In genomic region chr5:61625682-61626620, GRCh38 we compare ENCODE assay signal across 8 cellular contexts.
A peak's percentile ranks its signal among the peaks of the same experiment; 100 is the strongest.
DNase-seq lines count a peak whose midpoint lies in the region; ATAC-seq, FAIRE-seq and TF ChIP-seq lines count a peak whose summit lies in the region.

No MANE protein-coding gene starts in this region.

- H3K9me3 Mint-ChIP-seq in brain = peaks cover 2 to 14% (median 8%) of the 10 kb centered on the region in 5 experiments

- H3K36me3 Mint-ChIP-seq in brain = no peaks in the 10 kb centered on the region

- no peak for TF ChIP-seq CTCF in A549 (IDR thresholded peaks at IDR 0.05)
- no peak for TF ChIP-seq CTCF in brain (conservative IDR thresholded peaks at IDR 0.05)
- no peak for TF ChIP-seq CTCF in retinal pigment epithelial cell (conservative IDR thresholded peaks at IDR 0.05; ENCODE audit: low read depth, low read length)

- peak overlapping the region in 1 of 5 experiments; percentile 96 for H3K27ac Mint-ChIP-seq in brain

- no peak for TF ChIP-seq EP300 in A549 (IDR thresholded peaks at IDR 0.05)

- DNase-seq in A549 (ENCODE audit: low read depth in 1 of 2, low spot score in 1 of 2) (peak; percentile 66 to 68), NCI-H345 treated with DMSO at 0.1 percent for 48 hours (lab: John Stamatoyannopoulos, UW; ENCODE audit: unreplicated experiment) (peak; percentile 12), retinal pigment epithelial cell (ENCODE audit: low read depth) (no peak), DMS153 treated with DMSO at 0.1 percent for 48 hours (lab: John Stamatoyannopoulos, UW; ENCODE audit: unreplicated experiment) (no peak), NCI-H2171 (lab: John Stamatoyannopoulos, UW) (no peak)

- no peaks in the 10 kb centered on the region for H3K27me3 ChIP-seq in iPS-18a (ENCODE audit: control insufficient read depth, insufficient read depth, low read length)

- H3K36me3 ChIP-seq in iPS-18a (ENCODE audit: control insufficient read depth, low read depth, low read length) = no peaks in the 10 kb centered on the region

- peak; percentile 26; the same call in 1 of the 2 replicates for TF ChIP-seq POLR2A in A549 (IDR thresholded peaks at IDR 0.05; ENCODE audit: low read length)

- 13% methylated on average over 23 of the region's 76 CpGs for WGBS in A549 (ENCODE audit: missing lambda C conversion rate)

- H3K4me2 ChIP-seq in A549 = peak overlapping the region; percentile 89

- H3K4me3 ChIP-seq in A549 = peak overlapping the region; percentile 54
- peak overlapping the region; percentile 58 for H3K4me3 ChIP-seq in iPS-18a (ENCODE audit: low read length)
- peak overlapping the region; percentile 65 for H3K4me3 ChIP-seq in retinal pigment epithelial cell (ENCODE audit: low read length)

- ATAC-seq in A549 (peak; percentile 90 to 91), GM19372 (IDR thresholded peaks at IDR 0.05; ENCODE audit: low read depth, unreplicated experiment) (peak; percentile 63)

- H3K4me1 ChIP-seq in A549 = peaks cover 50% of the 10 kb centered on the region
- H3K4me1 ChIP-seq in iPS-18a (ENCODE audit: control insufficient read depth, low read depth, low read length) = peaks cover 9% of the 10 kb centered on the region

- CTCF ChIA-PET in A549 (lab: Yijun Ruan, JAX) = interaction anchor here (0.8 to 1.8 kb wide), 6 partner anchors 12 to 572 kb away, joined by 3 to 5 read pairs (median 3); no protein-coding TSS in a partner anchor

- H3K9ac ChIP-seq in iPS-18a (ENCODE audit: low read length) = peak overlapping the region; percentile 45

- H3K9me3 ChIP-seq in A549 (no peaks in the 10 kb centered on the region), iPS-18a (ENCODE audit: control insufficient read depth, low read depth, low read length) (no peaks in the 10 kb centered on the region)

- TF ChIP-seq RAD21 in A549 (conservative IDR thresholded peaks at IDR 0.05 in 1 of 2, IDR thresholded peaks at IDR 0.05 in 1 of 2) = 0 out of 5 replicates have a peak, but pooled peaks of 1 of the 2 experiments have one; percentile 33

- FAIRE-seq in A549 (lab: Jason Lieb, UNC) = no peak

- H3K27ac ChIP-seq in A549 = peak overlapping the region; percentile 87 to 96
- no peak overlapping the region for H3K27ac ChIP-seq in iPS-18a (ENCODE audit: low read length)

- peaks cover 45% of the 10 kb centered on the region for H3K4me1 Mint-ChIP-seq in brain

- POLR2A ChIA-PET in A549 (lab: Yijun Ruan, JAX) = interaction anchor here (0.9 kb wide), 1 partner anchor 294 kb away, joined by 4 read pairs; the partner anchor contains the start of gene ZSWIM6

- peak overlapping the region in 4 of 5 experiments; percentile 60 to 76 (median 70) for H3K4me3 Mint-ChIP-seq in brain

- H3K27me3 Mint-ChIP-seq in brain = peaks cover 4% of the 10 kb centered on the region

TF ChIP-seq in A549, 52 proteins besides CTCF, POLR2A, EP300 and RAD21 (continues in another document):
- TF ChIP-seq JUNB (IDR thresholded peaks at IDR 0.05) (no peak), FOSL2 (IDR thresholded peaks at IDR 0.05) (no peak), FOSL2 (CRISPR knock-in tag; IDR thresholded peaks at IDR 0.05) (no peak), NPAS2 (CRISPR knock-in tag; IDR thresholded peaks at IDR 0.05; ENCODE audit: borderline replicate concordance) (no peak), CBX8 (IDR thresholded peaks at IDR 0.05) (no peak), BHLHE40 (IDR thresholded peaks at IDR 0.05; ENCODE audit: low read depth, low read length) (no peak), ZC3H11A (IDR thresholded peaks at IDR 0.05) (no peak), NFE2L2 (conservative IDR thresholded peaks at IDR 0.05; ENCODE audit: low read length) (no peak), SREBF2 (IDR thresholded peaks at IDR 0.05) (no peak), ZFP36 (IDR thresholded peaks at IDR 0.05; ENCODE audit: borderline replicate concordance, partially characterized antibody) (no peak), TFCP2L1 (CRISPR knock-in tag; IDR thresholded peaks at IDR 0.05) (no peak), HDAC2 (IDR thresholded peaks at IDR 0.05) (no peak), CHD2 (IDR thresholded peaks at IDR 0.05; ENCODE audit: low read length, partially characterized antibody) (no peak), CHD4 (IDR thresholded peaks at IDR 0.05; ENCODE audit: borderline replicate concordance) (no peak), POLR2AphosphoS2 (conservative IDR thresholded peaks at IDR 0.05; ENCODE audit: low read length) (no peak), EHMT2 (IDR thresholded peaks at IDR 0.05; ENCODE audit: low read depth) (no peak), PHF8 (IDR thresholded peaks at IDR 0.05; ENCODE audit: borderline replicate concordance, low read depth) (no peak), FOXS1 (CRISPR knock-in tag; IDR thresholded peaks at IDR 0.05) (no peak), HOXA7 (CRISPR knock-in tag; IDR thresholded peaks at IDR 0.05) (no peak), ELK1 (IDR thresholded peaks at IDR 0.05; ENCODE audit: low read depth, low read length) (no peak), KDM5A (IDR thresholded peaks at IDR 0.05) (no peak), RARB (CRISPR knock-in tag; IDR thresholded peaks at IDR 0.05) (no peak), RCOR1 (IDR thresholded peaks at IDR 0.05; ENCODE audit: low read depth, low read length) (no peak), HOXB5 (CRISPR knock-in tag; IDR thresholded peaks at IDR 0.05) (no peak), ZNF302 (CRISPR knock-in tag; IDR thresholded peaks at IDR 0.05) (no peak), SMC3 (IDR thresholded peaks at IDR 0.05) (peak; percentile 28), GATA3 (IDR thresholded peaks at IDR 0.05; ENCODE audit: borderline replicate concordance) (no peak), JUN (IDR thresholded peaks at IDR 0.05) (peak; percentile 37 to 47; a peak in 3 of 5 replicates), HOXB13 (CRISPR knock-in tag; IDR thresholded peaks at IDR 0.05; ENCODE audit: low read depth) (no peak), MAZ (IDR thresholded peaks at IDR 0.05; ENCODE audit: borderline replicate concordance, low read depth, low read length) (no peak), NR3C1 (IDR thresholded peaks at IDR 0.05) (no peak), EHF (CRISPR knock-in tag; IDR thresholded peaks at IDR 0.05) (no peak), ESRRA (IDR thresholded peaks at IDR 0.05; ENCODE audit: borderline replicate concordance, low read length) (no peak), ATOH8 (CRISPR knock-in tag; IDR thresholded peaks at IDR 0.05; ENCODE audit: low read depth) (no peak), CEBPB (IDR thresholded peaks at IDR 0.05) (no peak)
- TF ChIP-seq, protein P1, sequence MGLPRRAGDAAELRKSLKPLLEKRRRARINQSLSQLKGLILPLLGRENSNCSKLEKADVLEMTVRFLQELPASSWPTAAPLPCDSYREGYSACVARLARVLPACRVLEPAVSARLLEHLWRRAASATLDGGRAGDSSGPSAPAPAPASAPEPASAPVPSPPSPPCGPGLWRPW (IDR thresholded peaks at IDR 0.05) = no peak; the same call in 1 of the 2 replicates
- TF ChIP-seq, protein P2, sequence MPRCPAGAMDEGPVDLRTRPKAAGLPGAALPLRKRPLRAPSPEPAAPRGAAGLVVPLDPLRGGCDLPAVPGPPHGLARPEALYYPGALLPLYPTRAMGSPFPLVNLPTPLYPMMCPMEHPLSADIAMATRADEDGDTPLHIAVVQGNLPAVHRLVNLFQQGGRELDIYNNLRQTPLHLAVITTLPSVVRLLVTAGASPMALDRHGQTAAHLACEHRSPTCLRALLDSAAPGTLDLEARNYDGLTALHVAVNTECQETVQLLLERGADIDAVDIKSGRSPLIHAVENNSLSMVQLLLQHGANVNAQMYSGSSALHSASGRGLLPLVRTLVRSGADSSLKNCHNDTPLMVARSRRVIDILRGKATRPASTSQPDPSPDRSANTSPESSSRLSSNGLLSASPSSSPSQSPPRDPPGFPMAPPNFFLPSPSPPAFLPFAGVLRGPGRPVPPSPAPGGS (IDR thresholded peaks at IDR 0.05) = 0 out of 3 replicates have a peak, but pooled peaks have one; percentile 41
- TF ChIP-seq, protein P3, sequence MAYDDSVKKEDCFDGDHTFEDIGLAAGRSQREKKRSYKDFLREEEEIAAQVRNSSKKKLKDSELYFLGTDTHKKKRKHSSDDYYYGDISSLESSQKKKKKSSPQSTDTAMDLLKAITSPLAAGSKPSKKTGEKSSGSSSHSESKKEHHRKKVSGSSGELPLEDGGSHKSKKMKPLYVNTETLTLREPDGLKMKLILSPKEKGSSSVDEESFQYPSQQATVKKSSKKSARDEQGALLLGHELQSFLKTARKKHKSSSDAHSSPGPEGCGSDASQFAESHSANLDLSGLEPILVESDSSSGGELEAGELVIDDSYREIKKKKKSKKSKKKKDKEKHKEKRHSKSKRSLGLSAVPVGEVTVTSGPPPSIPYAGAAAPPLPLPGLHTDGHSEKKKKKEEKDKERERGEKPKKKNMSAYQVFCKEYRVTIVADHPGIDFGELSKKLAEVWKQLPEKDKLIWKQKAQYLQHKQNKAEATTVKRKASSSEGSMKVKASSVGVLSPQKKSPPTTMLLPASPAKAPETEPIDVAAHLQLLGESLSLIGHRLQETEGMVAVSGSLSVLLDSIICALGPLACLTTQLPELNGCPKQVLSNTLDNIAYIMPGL (CRISPR knock-in tag; IDR thresholded peaks at IDR 0.05; ENCODE audit: borderline replicate concordance) = peak; percentile 18; the same call in 1 of the 2 replicates

Comparison
In these comparisons a context has a peak if more than half of its experiments do, and no peak if none do; other contexts are left out.
1. DNase-seq: peak in A549 (2 of 2) and NCI-H345 treated with DMSO at 0.1 percent for 48 hours (single experiment); none in retinal pigment epithelial cell (single experiment), DMS153 treated with DMSO at 0.1 percent for 48 hours (single experiment) and NCI-H2171 (single experiment).
2. Peak in every context shown above with its lines, with median percentiles within 50 percentile points of each other: H3K4me3 ChIP-seq.